In genomic region chr1:149928388-149928724, GRCh38 we compare ENCODE assay signal across 8 cellular contexts. TPM values are rescaled to one million over a fixed set of nuclear protein-coding genes. Genes with fewer than 3 reads are reported as not detected.
DNase-seq lines count a peak whose midpoint lies in the region; ATAC-seq and TF ChIP-seq lines count a peak whose summit lies in the region.

No MANE protein-coding gene starts in this region.

- H3K9me3 Mint-ChIP-seq in GM23338 (no peaks in the 10 kb centered on the region), T-cell (no peaks in the 10 kb centered on the region)

- no peaks in the 10 kb centered on the region for H3K27me3 ChIP-seq in GM23338 (ENCODE audit: insufficient read depth)

- H3K9me2 ChIP-seq in GM23338 (ENCODE audit: insufficient read depth): no peaks in the 10 kb centered on the region

- H3K27ac ChIP-seq in GM23338 (ENCODE audit: low read depth): peak overlapping the region; percentile 100

- H3K27ac Mint-ChIP-seq in GM23338 (peak overlapping the region; percentile 95), T-cell (peak overlapping the region; percentile 95 to 96)

- POLR2A ChIA-PET in T-cell (lab: Charles Lee): interaction anchor here (0.6 to 2.8 kb wide), 5 partner anchors 41 to 1020 kb away, joined by 3 to 45 read pairs (median 5); a partner anchor contains a TSS

- H3K36me3 ChIP-seq in GM23338 (ENCODE audit: insufficient read depth): peaks cover 30% of the 10 kb centered on the region

- H3K4me3 ChIP-seq in GM23338 (peak overlapping the region; percentile 75), fibroblast of the aortic adventitia (ENCODE audit: low read depth, low read length) (peak overlapping the region; percentile 88), skeletal muscle cell (ENCODE audit: low read depth, low read length) (peak overlapping the region; percentile 70)

- H3K27me3 Mint-ChIP-seq in GM23338 (ENCODE audit: insufficient read depth, low read depth, poor library complexity): peaks cover 5% of the 10 kb centered on the region
- H3K27me3 Mint-ChIP-seq in T-cell: peaks cover 0 to 2% of the 10 kb centered on the region in 2 donors

- H3K4me3 Mint-ChIP-seq in GM23338: peak overlapping the region; percentile 98
- H3K4me3 Mint-ChIP-seq in T-cell: peak overlapping the region; percentile 94 to 97 (median 97)

- H3K36me3 Mint-ChIP-seq in GM23338 (ENCODE audit: low read depth) (peaks cover 37% of the 10 kb centered on the region), T-cell (peaks cover 31% of the 10 kb centered on the region)

- peaks cover 7% of the 10 kb centered on the region for H3F3A ChIP-seq in GM23338 (replicated peaks; ENCODE audit: low read depth)

- peaks cover 12% of the 10 kb centered on the region for H4K20me1 ChIP-seq in GM23338 (replicated peaks; ENCODE audit: insufficient read depth)

- DNase-seq in GM23338 (ENCODE audit: low spot score): no peak
- DNase-seq in T-cell: no peak
- no peak for DNase-seq in fibroblast of the aortic adventitia (ENCODE audit: low read depth)
- no peak for DNase-seq in skeletal muscle cell (ENCODE audit: low read depth)
- DNase-seq in cortex of kidney (lab: John Stamatoyannopoulos, UW): no peak
- DNase-seq in NCI-H69 (lab: John Stamatoyannopoulos, UW): no peak
- DNase-seq in NCI-H226: no peak

- CTCF ChIA-PET in T-cell (lab: Charles Lee): interaction anchor here in 1 of 2 donors (0.6 to 1.2 kb wide), 5 partner anchors 29 to 83 kb away, joined by 3 to 7 read pairs (median 4); partner anchors contain the start of gene BOLA1

- TF ChIP-seq CTCF in GM23338 (conservative IDR thresholded peaks at IDR 0.05; ENCODE audit: low read depth in 2 of 2): no peak
- no peak for TF ChIP-seq CTCF in fibroblast of the aortic adventitia (IDR thresholded peaks at IDR 0.05; ENCODE audit: insufficient read depth, low read length)

- H3K4me2 ChIP-seq in GM23338: peak overlapping the region; percentile 88

- H3K79me2 ChIP-seq in GM23338 (replicated peaks; ENCODE audit: insufficient read depth): peaks cover 32% of the 10 kb centered on the region

- H3K4me1 ChIP-seq in GM23338 (ENCODE audit: insufficient read depth): peaks cover 20% of the 10 kb centered on the region

- no peak overlapping the region for H2AFZ ChIP-seq in GM23338

- H3K4me1 Mint-ChIP-seq in GM23338 (peaks cover 16% of the 10 kb centered on the region), T-cell (peaks cover 44 to 55% (median 51%) of the 10 kb centered on the region in 3 donors)

- ATAC-seq in GM23338: no peak
- ATAC-seq in T-cell (replicated peaks in 1 of 4): no peak
- ATAC-seq in HG03175 (IDR thresholded peaks at IDR 0.05; ENCODE audit: unreplicated experiment): no peak

TF ChIP-seq in GM23338, 12 proteins besides CTCF, POLR2A, EP300 and RAD21 (continues in another document):
- TF ChIP-seq ZNF114 (CRISPR knock-in tag; IDR thresholded peaks at IDR 0.05) (no peak), NANOG (IDR thresholded peaks at IDR 0.05; ENCODE audit: borderline replicate concordance) (no peak), ZNF331 (CRISPR knock-in tag; IDR thresholded peaks at IDR 0.05; ENCODE audit: low read depth) (no peak), EZH2phosphoT487 (IDR thresholded peaks at IDR 0.05; ENCODE audit: unreplicated experiment) (no peak), REST (IDR thresholded peaks at IDR 0.05; ENCODE audit: unreplicated experiment) (no peak), STAT1 (IDR thresholded peaks at IDR 0.05; ENCODE audit: unreplicated experiment) (no peak)

RNA-seq across cellular contexts. Expression of gene SF3B4, which starts 0.8 kb away (rescaled TPM):
- 48.7 and 49.2 TPM in 2 replicates for total RNA-seq in GM23338 (2014; rRNA removed; shearing (Covaris generic))
- 84.0 and 85.7 TPM in 2 replicates for polyA plus RNA-seq in GM23338 (2016; fragmentation: Nextera tagmentation; extraction: Ambion mirVana)
- total RNA-seq in T-cell: 10 to 100 TPM; 45.3 to 54.6 (median 51.6) TPM
- 2.8 and 24.9 TPM in 2 replicates for total RNA-seq in fibroblast of the aortic adventitia (ENCODE audit: low replicate concordance)

RNA-seq across cellular contexts. Expression of gene MTMR11, which starts 8.3 kb away (rescaled TPM):
- 1.8 and 2.4 TPM in 2 replicates for total RNA-seq in GM23338 (2014; rRNA removed; shearing (Covaris generic))
- 2.1 and 3.6 TPM in 2 replicates for polyA plus RNA-seq in GM23338 (2016; fragmentation: Nextera tagmentation; extraction: Ambion mirVana)
- total RNA-seq in T-cell (1 to 10 TPM in 4 of 5 donors, under 1 TPM in 1; 0.58 to 2.5 (median 1.5) TPM), fibroblast of the aortic adventitia (ENCODE audit: low replicate concordance) (7.3 and 22.1 TPM in 2 replicates)

RNA-seq across cellular contexts. Expression of gene SV2A, which starts 10.7 kb away (rescaled TPM):
- total RNA-seq in GM23338 (2014; rRNA removed; shearing (Covaris generic)): 41.7 and 42.5 TPM in 2 replicates
- 17.3 and 17.8 TPM in 2 replicates for polyA plus RNA-seq in GM23338 (2016; fragmentation: Nextera tagmentation; extraction: Ambion mirVana)
- 1 to 10 TPM; 3.1 to 4.5 (median 3.9) TPM for total RNA-seq in T-cell
- total RNA-seq in fibroblast of the aortic adventitia (ENCODE audit: low replicate concordance): 17.4 and 25.0 TPM in 2 replicates

RNA-seq across cellular contexts. Expression of gene BOLA1, which starts 29.0 kb away (rescaled TPM):
- total RNA-seq in GM23338 (2014; rRNA removed; shearing (Covaris generic)): 13.4 and 18.4 TPM in 2 replicates
- 23.1 and 26.2 TPM in 2 replicates for polyA plus RNA-seq in GM23338 (2016; fragmentation: Nextera tagmentation; extraction: Ambion mirVana)
- total RNA-seq in T-cell (10 to 100 TPM in 3 of 5 donors, 1 to 10 TPM in 2; 6.0 to 27.6 (median 26.1) TPM), fibroblast of the aortic adventitia (ENCODE audit: low replicate concordance) (7.0 and 9.4 TPM in 2 replicates)
